In genomic region chr4:125313497-125313896, GRCh38 we compare ENCODE assay signal across 9 cellular contexts. TPM values are rescaled to one million over a fixed set of nuclear protein-coding genes. Genes with fewer than 3 reads are reported as not detected.
DNase-seq lines count a peak whose midpoint lies in the region; ATAC-seq lines count a peak whose summit lies in the region.
"Had no signal": no experiment of that assay in that cellular context is flagged by ENCODE, and none has a peak within 500 bp of the region (broad histone marks: within the 10 kb centered on the region; RNA-seq: fewer than 3 reads in every experiment).

No MANE protein-coding gene starts in this region.

- peak; percentile 53 for ATAC-seq in GM19372 (IDR thresholded peaks at IDR 0.05; ENCODE audit: low read depth, unreplicated experiment)
- peak; percentile 49 for ATAC-seq in HG03460 (IDR thresholded peaks at IDR 0.05; ENCODE audit: unreplicated experiment)

- H3K4me1 Mint-ChIP-seq in activated CD4-positive, alpha-beta memory T cell treated with anti-CD3 and anti-CD28 coated beads for 36 hours (ENCODE audit: low read depth): peaks cover 27% of the 10 kb centered on the region

- no peaks in the 10 kb centered on the region for H3K36me3 Mint-ChIP-seq in activated CD4-positive, alpha-beta memory T cell treated with anti-CD3 and anti-CD28 coated beads for 36 hours

- H3K27me3 Mint-ChIP-seq in activated CD4-positive, alpha-beta memory T cell treated with anti-CD3 and anti-CD28 coated beads for 36 hours: peaks cover 54% of the 10 kb centered on the region

- no peak overlapping the region for H3K4me3 Mint-ChIP-seq in activated CD4-positive, alpha-beta memory T cell treated with anti-CD3 and anti-CD28 coated beads for 36 hours

- intact Hi-C loops in activated CD4-positive, alpha-beta memory T cell treated with anti-CD3 and anti-CD28 coated beads for 36 hours (cut with micrococcal nuclease): loop anchor here (10.0 kb wide), 2 partner anchors 431 to 1811 kb away; no protein-coding TSS in a partner anchor

- DNase-seq in DMS53 (lab: John Stamatoyannopoulos, UW) (peak; percentile 82), NCI-H446 treated with DMSO at 0.1 percent for 48 hours (lab: John Stamatoyannopoulos, UW) (peak; percentile 83), glomerular endothelial cell (ENCODE audit: extremely low read depth, low read depth, low spot score) (peak; percentile 95), pulmonary artery endothelial cell (ENCODE audit: low read depth, low spot score) (peak; percentile 60)
- DNase-seq in activated CD4-positive, alpha-beta memory T cell treated with anti-CD3 and anti-CD28 coated beads for 36 hours: peak; percentile 10
- no peak for DNase-seq in effector memory CD4-positive, alpha-beta T cell

- H3K27ac Mint-ChIP-seq in activated CD4-positive, alpha-beta memory T cell treated with anti-CD3 and anti-CD28 coated beads for 36 hours: no peak overlapping the region

- peaks cover 24% of the 10 kb centered on the region for H3K4me1 ChIP-seq in effector memory CD4-positive, alpha-beta T cell (ENCODE audit: control insufficient read depth, insufficient read depth, low read length, poor library complexity, severe bottlenecking)

- no peaks in the 10 kb centered on the region for H3K9me3 Mint-ChIP-seq in activated CD4-positive, alpha-beta memory T cell treated with anti-CD3 and anti-CD28 coated beads for 36 hours
- H3K9me3 Mint-ChIP-seq: central memory CD8-positive, alpha-beta T cell had no signal

- H3K4me3 ChIP-seq in effector memory CD4-positive, alpha-beta T cell (ENCODE audit: insufficient read depth, low read depth, low read length, poor library complexity, severe bottlenecking): no peak overlapping the region

- no peak overlapping the region for H3K27ac ChIP-seq in effector memory CD4-positive, alpha-beta T cell (ENCODE audit: insufficient read depth, low read length, poor library complexity, severe bottlenecking)

- H3K27me3 ChIP-seq in effector memory CD4-positive, alpha-beta T cell (replicated peaks; ENCODE audit: control insufficient read depth, insufficient read depth, low read length, poor library complexity, severe bottlenecking): peaks cover 16% of the 10 kb centered on the region

- POLR2A ChIA-PET in activated CD4-positive, alpha-beta memory T cell treated with anti-CD3 and anti-CD28 coated beads for 36 hours (lab: Charles Lee): no interaction called here

- CTCF ChIA-PET in activated CD4-positive, alpha-beta memory T cell treated with anti-CD3 and anti-CD28 coated beads for 36 hours (lab: Charles Lee): interaction anchor here (0.6 to 0.8 kb wide), 2 partner anchors 32 to 303 kb away, joined by 3 read pairs; no protein-coding TSS in a partner anchor

- no peaks in the 10 kb centered on the region for H3K36me3 ChIP-seq in effector memory CD4-positive, alpha-beta T cell (ENCODE audit: control insufficient read depth, insufficient read depth, low read length)

- H3K9me3 ChIP-seq in effector memory CD4-positive, alpha-beta T cell (ENCODE audit: control insufficient read depth, low read length): no peaks in the 10 kb centered on the region

RNA-seq across cellular contexts. Expression of gene FAT4, which starts 1.3 kb away (rescaled TPM):
- total RNA-seq in activated CD4-positive, alpha-beta memory T cell treated with anti-CD3 and anti-CD28 coated beads for 36 hours: not detected
- total RNA-seq in glomerular endothelial cell (17.3 and 30.7 TPM in 2 replicates), pulmonary artery endothelial cell (29.7 and 46.8 TPM in 2 replicates)

Comparison
In these comparisons a context has a peak if more than half of its experiments do, and no peak if none do; other contexts are left out.
1. DNase-seq: peak in DMS53 (single experiment), NCI-H446 treated with DMSO at 0.1 percent for 48 hours (single experiment), activated CD4-positive, alpha-beta memory T cell treated with anti-CD3 and anti-CD28 coated beads for 36 hours (single experiment), glomerular endothelial cell (single experiment) and pulmonary artery endothelial cell (single experiment); none in effector memory CD4-positive, alpha-beta T cell (0 of 3).
2. RNA of gene FAT4, which starts 1.3 kb away (total RNA-seq): 17.3 to 30.7 TPM in glomerular endothelial cell and 29.7 to 46.8 TPM in pulmonary artery endothelial cell; not detected in activated CD4-positive, alpha-beta memory T cell treated with anti-CD3 and anti-CD28 coated beads for 36 hours; every median in the first group is over 10 times any median in the second.